In genomic region chr2:164323978-164324377, GRCh38 we compare ENCODE assay signal across 1 cellular context.
TF ChIP-seq lines count a peak whose summit lies in the region.

No MANE protein-coding gene starts in this region.

TF ChIP-seq in K562, 482 proteins besides CTCF, POLR2A, EP300 and RAD21 (continued from another document):
- no peak for TF ChIP-seq MNT (conservative IDR thresholded peaks at IDR 0.05)
- TF ChIP-seq NR2C2 (CRISPR knock-in tag; IDR thresholded peaks at IDR 0.05): no peak
- TF ChIP-seq NR2C2 (tag; IDR thresholded peaks at IDR 0.05): no peak
- no peak for TF ChIP-seq PCBP2 (IDR thresholded peaks at IDR 0.05; ENCODE audit: low read depth, low read length, poor library complexity, severe bottlenecking)
- no peak for TF ChIP-seq FOXM1 (IDR thresholded peaks at IDR 0.05; ENCODE audit: low read depth)
- TF ChIP-seq FOXM1 (CRISPR knock-in tag; IDR thresholded peaks at IDR 0.05; ENCODE audit: low read depth): no peak
